In genomic region chr20:54479138-54479906, GRCh38 we compare ENCODE assay signal across 13 cellular contexts. TPM values are rescaled to one million over a fixed set of nuclear protein-coding genes. Genes with fewer than 3 reads are reported as not detected.
DNase-seq lines count a peak whose midpoint lies in the region; FAIRE-seq and TF ChIP-seq lines count a peak whose summit lies in the region.
"Had no signal": no experiment of that assay in that cellular context is flagged by ENCODE, and none has a peak within 500 bp of the region (broad histone marks: within the 10 kb centered on the region; RNA-seq: fewer than 3 reads in every experiment).

No MANE protein-coding gene starts in this region.

- no peak overlapping the region for H3K9ac ChIP-seq in endodermal cell (ENCODE audit: extremely low read depth, low read length, poor library complexity, severe bottlenecking)

- no peak overlapping the region for H3K27ac Mint-ChIP-seq in endodermal cell
- H3K27ac Mint-ChIP-seq in type B pancreatic cell = no peak overlapping the region

- no peak for FAIRE-seq in GM12891 (lab: Jason Lieb, UNC)

- no peaks in the 10 kb centered on the region for H3K9me3 Mint-ChIP-seq in endodermal cell
- peaks cover 7% of the 10 kb centered on the region for H3K9me3 Mint-ChIP-seq in type B pancreatic cell

- H3K36me3 ChIP-seq in left ventricle myocardium inferior (no peaks in the 10 kb centered on the region), right atrium auricular region (no peaks in the 10 kb centered on the region), endodermal cell (ENCODE audit: control insufficient read depth, insufficient read depth, low read length) (no peaks in the 10 kb centered on the region)
- H3K36me3 ChIP-seq: colonic mucosa, left lung, SJSA1 had no signal

- H3K4me3 ChIP-seq in left ventricle myocardium inferior (no peak overlapping the region), right atrium auricular region (no peak overlapping the region), endodermal cell (ENCODE audit: low read length) (no peak overlapping the region)
- H3K4me3 ChIP-seq: colonic mucosa, left lung, SJSA1, skin epidermis had no signal

- H3K4me1 Mint-ChIP-seq in endodermal cell = peaks cover 16% of the 10 kb centered on the region
- peaks cover 23% of the 10 kb centered on the region for H3K4me1 Mint-ChIP-seq in type B pancreatic cell (ENCODE audit: unreplicated experiment)

- TF ChIP-seq CTCF in left ventricle myocardium inferior (IDR thresholded peaks at IDR 0.05; ENCODE audit: borderline replicate concordance) = peak; percentile 40
- TF ChIP-seq CTCF in right atrium auricular region (IDR thresholded peaks at IDR 0.05) = peak in 1 of 2 donors; percentile 40
- TF ChIP-seq CTCF in endodermal cell (conservative IDR thresholded peaks at IDR 0.05) = peak; percentile 78
- TF ChIP-seq CTCF in type B pancreatic cell (conservative IDR thresholded peaks at IDR 0.05) = peak; percentile 60

- H3K9me3 ChIP-seq in left ventricle myocardium inferior (replicated peaks) = no peaks in the 10 kb centered on the region
- H3K9me3 ChIP-seq in right atrium auricular region = no peaks in the 10 kb centered on the region
- no peaks in the 10 kb centered on the region for H3K9me3 ChIP-seq in endodermal cell (ENCODE audit: control insufficient read depth, low read length)
- H3K9me3 ChIP-seq: colonic mucosa, left lung, SJSA1 had no signal

- no peak for DNase-seq in left ventricle myocardium inferior
- no peak for DNase-seq in right atrium auricular region (ENCODE audit: low spot score)
- peak; percentile 31 for DNase-seq in LoVo (ENCODE audit: low spot score)
- peak; percentile 61 for DNase-seq in endodermal cell
- no peak for DNase-seq in type B pancreatic cell (ENCODE audit: extremely low spot score, unreplicated experiment)
- no peak for DNase-seq in GM19238 (ENCODE audit: insufficient read length, low spot score)
- DNase-seq in NCI-H748 treated with DMSO at 0.1 percent for 48 hours (lab: John Stamatoyannopoulos, UW) = no peak
- no peak for DNase-seq in GM12891 (ENCODE audit: insufficient read length, low spot score)
- DNase-seq: colonic mucosa, left lung, NCI-H1417 treated with DMSO at 0.1 percent for 48 hours had no signal

- H3K36me3 Mint-ChIP-seq in endodermal cell (ENCODE audit: low read depth) (no peaks in the 10 kb centered on the region), type B pancreatic cell (peaks cover 5% of the 10 kb centered on the region)

- H3K27ac ChIP-seq in left ventricle myocardium inferior (replicated peaks) = no peak overlapping the region
- no peak overlapping the region for H3K27ac ChIP-seq in right atrium auricular region
- no peak overlapping the region for H3K27ac ChIP-seq in endodermal cell (ENCODE audit: low read depth, low read length)
- H3K27ac ChIP-seq: colonic mucosa, left lung, SJSA1, skin epidermis had no signal

- H3K27me3 Mint-ChIP-seq in endodermal cell (ENCODE audit: insufficient read depth) = peaks cover 27% of the 10 kb centered on the region
- peaks cover 57% of the 10 kb centered on the region for H3K27me3 Mint-ChIP-seq in type B pancreatic cell

- no peak for TF ChIP-seq POLR2A in GM12891 (IDR thresholded peaks at IDR 0.05; ENCODE audit: low read depth, low read length)

- H3K27me3 ChIP-seq in left ventricle myocardium inferior (ENCODE audit: low read depth) (peaks cover 42% of the 10 kb centered on the region), right atrium auricular region (no peaks in the 10 kb centered on the region), endodermal cell (ENCODE audit: control insufficient read depth, insufficient read depth, low read length, poor library complexity, severe bottlenecking) (peaks cover 21% of the 10 kb centered on the region)

- intact Hi-C loops in left ventricle myocardium inferior (cut with micrococcal nuclease) = no loop called here

- WGBS in endodermal cell (ENCODE audit: insufficient coverage in 1 of 2, insufficient read length in 1 of 2), 2 experiments = 52 to 58% methylated on average over 9 of the region's 9 CpGs

- H3K4me3 Mint-ChIP-seq in endodermal cell (no peak overlapping the region), type B pancreatic cell (peak overlapping the region; percentile 26)

- H3K4me1 ChIP-seq in left ventricle myocardium inferior (peaks cover 29% of the 10 kb centered on the region), right atrium auricular region (peaks cover 0 to 14% of the 10 kb centered on the region in 2 donors), endodermal cell (ENCODE audit: control insufficient read depth, insufficient read depth, low read length) (peaks cover 7% of the 10 kb centered on the region)
- H3K4me1 ChIP-seq: colonic mucosa had no signal

TF ChIP-seq in GM12891, 5 proteins besides CTCF, POLR2A, EP300 and RAD21:
- TF ChIP-seq POLR2AphosphoS5 (IDR thresholded peaks at IDR 0.05; ENCODE audit: low read depth, low read length) = no peak
- no peak for TF ChIP-seq PAX5 (IDR thresholded peaks at IDR 0.05; ENCODE audit: insufficient read depth, low read length, severe bottlenecking)
- no peak for TF ChIP-seq POU2F2 (IDR thresholded peaks at IDR 0.05; ENCODE audit: low read depth, low read length)
- TF ChIP-seq SPI1 (IDR thresholded peaks at IDR 0.05; ENCODE audit: low read depth, low read length) = no peak
- no peak for TF ChIP-seq TAF1 (IDR thresholded peaks at IDR 0.05; ENCODE audit: low read depth, low read length)

RNA-seq across cellular contexts. Expression of gene DOK5, which starts 3.9 kb away (rescaled TPM):
- total RNA-seq in left ventricle myocardium inferior (14.3 TPM), right atrium auricular region (10 to 100 TPM; 11.6 to 16.9 TPM), endodermal cell (1 to 10 TPM; 4.6 to 6.7 TPM), type B pancreatic cell (ENCODE audit: low replicate concordance) (2.2 and 26.9 TPM in 2 replicates)
- 15.7 TPM for polyA plus RNA-seq in endodermal cell (2013, experiment 1 of 2)
- polyA plus RNA-seq in endodermal cell (2013, experiment 2 of 2) = 15.6 TPM
- not detected for polyA plus RNA-seq in GM12891 (2012; ENCODE audit: low read depth, missing spikeins)

Comparison
In these comparisons a context has a peak if more than half of its experiments do, and no peak if none do; other contexts are left out.
1. DNase-seq: peak in LoVo (single experiment) and endodermal cell (single experiment); none in left ventricle myocardium inferior (single experiment), right atrium auricular region (single experiment), type B pancreatic cell (single experiment), GM19238 (single experiment), NCI-H748 treated with DMSO at 0.1 percent for 48 hours (single experiment) and GM12891 (single experiment).